23 cellular contexts compared by ENCODE assay signal in the genomic region with DNA sequence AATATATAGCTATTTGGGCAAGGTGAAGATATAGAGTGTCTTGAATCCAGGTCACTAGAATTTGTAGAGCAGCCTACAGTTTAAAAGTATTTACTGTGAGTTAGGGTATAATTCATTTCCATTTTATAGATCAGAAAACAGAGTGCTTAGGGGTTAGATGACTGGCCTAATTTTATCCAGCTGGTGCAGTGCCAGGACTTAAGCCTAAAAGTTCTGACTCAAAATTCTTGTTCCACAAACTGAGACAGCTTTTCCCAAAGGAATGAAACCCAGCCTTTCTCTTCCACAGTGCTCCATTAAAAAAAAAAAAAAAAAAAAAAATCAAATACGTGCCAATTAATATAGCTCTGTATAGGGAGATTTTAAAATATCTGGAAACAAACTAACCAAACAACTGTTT.
"Had no signal": no experiment of that assay in that cellular context is flagged by ENCODE, and none has a peak within 500 bp of the region (broad histone marks: within the 10 kb centered on the region; RNA-seq: fewer than 3 reads in every experiment).

No MANE protein-coding gene starts in this region.

- H3K27me3 Mint-ChIP-seq: activated CD8-positive, alpha-beta memory T cell treated with anti-CD3 and anti-CD28 coated beads, Interleukin-2, amount 10 ng/mL, durations not matched to agents 7 days and 5 days; activated T-cell treated with anti-CD3 and anti-CD28 coated beads, Interleukin-2, amount 50 U/mL, for 24 hours had no signal

- H3K27me3 ChIP-seq: brain microvascular endothelial cell, dorsolateral prefrontal cortex, esophagus muscularis mucosa, tibial artery, vagina had no signal

- H3K4me3 Mint-ChIP-seq: activated CD8-positive, alpha-beta memory T cell treated with anti-CD3 and anti-CD28 coated beads, Interleukin-2, amount 10 ng/mL, durations not matched to agents 7 days and 5 days; activated T-cell treated with anti-CD3 and anti-CD28 coated beads, Interleukin-2, amount 50 U/mL, for 24 hours; immature natural killer cell; naive B cell had no signal

- H3K4me1 ChIP-seq: lower lobe of right lung had no signal

- ATAC-seq: activated CD8-positive, alpha-beta memory T cell treated with anti-CD3 and anti-CD28 coated beads, Interleukin-2, amount 10 ng/mL, durations not matched to agents 7 days and 5 days; activated naive CD4-positive, alpha-beta T cell treated with anti-CD3 and anti-CD28 coated beads, Interleukin-2, amount 50 U/mL, for 72 hours; left cardiac atrium; lower lobe of right lung had no signal

- H3K9me3 ChIP-seq: esophagus muscularis mucosa, lower lobe of right lung, tibial artery, vagina had no signal

- H3K4me1 Mint-ChIP-seq: activated CD8-positive, alpha-beta memory T cell treated with anti-CD3 and anti-CD28 coated beads, Interleukin-2, amount 10 ng/mL, durations not matched to agents 7 days and 5 days; immature natural killer cell had no signal

- H3K4me3 ChIP-seq: dorsolateral prefrontal cortex, esophagus muscularis mucosa, lower lobe of right lung, tibial artery, vagina had no signal

- H3K36me3 ChIP-seq: brain microvascular endothelial cell, esophagus muscularis mucosa, lower lobe of right lung, tibial artery, vagina had no signal

- H3K27ac ChIP-seq: brain microvascular endothelial cell, dorsolateral prefrontal cortex, esophagus muscularis mucosa, lower lobe of right lung, tibial artery, vagina had no signal

- H3K9me3 Mint-ChIP-seq: activated naive CD4-positive, alpha-beta T cell treated with anti-CD3 and anti-CD28 coated beads, Interleukin-2, amount 50 U/mL, for 72 hours; activated T-cell treated with anti-CD3 and anti-CD28 coated beads, Interleukin-2, amount 50 U/mL, for 24 hours had no signal

- H3K27ac Mint-ChIP-seq: activated CD8-positive, alpha-beta memory T cell treated with anti-CD3 and anti-CD28 coated beads, Interleukin-2, amount 10 ng/mL, durations not matched to agents 7 days and 5 days; activated naive CD4-positive, alpha-beta T cell treated with anti-CD3 and anti-CD28 coated beads, Interleukin-2, amount 50 U/mL, for 72 hours; activated T-cell treated with anti-CD3 and anti-CD28 coated beads, Interleukin-2, amount 50 U/mL, for 24 hours; immature natural killer cell had no signal

- DNase-seq: activated CD4-positive, alpha-beta T cell treated with anti-CD3 and anti-CD28 coated beads, Interleukin-2, amount 50 U/mL, for 48 hours; activated CD4-positive, CD25-positive, alpha-beta regulatory T cell treated with anti-CD3 and anti-CD28 coated beads, Interleukin-2, amount 50 U/mL, for 72 hours; activated CD8-positive, alpha-beta memory T cell treated with anti-CD3 and anti-CD28 coated beads, Interleukin-2, amount 10 ng/mL, durations not matched to agents 7 days and 5 days; activated effector memory CD4-positive, alpha-beta T cell treated with anti-CD3 and anti-CD28 coated beads, Interleukin-2, amount 50 U/mL, for 16 hours; activated T-cell treated with anti-CD3 and anti-CD28 coated beads, Interleukin-2, amount 50 U/mL, for 24 hours; amygdala; brain microvascular endothelial cell; cerebellar nuclear complex; dorsolateral prefrontal cortex; glutamatergic neuron; immature natural killer cell; left cardiac atrium; lower lobe of right lung; midbrain; naive B cell; posterior cingulate gyrus; small intestine; T-helper 2 cell; tibial artery had no signal

- H3K36me3 Mint-ChIP-seq: activated CD8-positive, alpha-beta memory T cell treated with anti-CD3 and anti-CD28 coated beads, Interleukin-2, amount 10 ng/mL, durations not matched to agents 7 days and 5 days; activated naive CD4-positive, alpha-beta T cell treated with anti-CD3 and anti-CD28 coated beads, Interleukin-2, amount 50 U/mL, for 72 hours; immature natural killer cell; naive B cell had no signal

- FAIRE-seq: endometrium, small intestine had no signal
